Comparison of ENCODE assay signal across 1 cellular context in genomic region chr12:64780531-64781373, GRCh38.
A peak's percentile ranks its signal among the peaks of the same experiment; 100 is the strongest.
TF ChIP-seq lines count a peak whose summit lies in the region.

No MANE protein-coding gene starts in this region.

TF ChIP-seq in HepG2, 621 proteins besides CTCF, POLR2A, EP300 and RAD21 (continued from another document and continues in another):
- TF ChIP-seq ZMAT3 (CRISPR knock-in tag; conservative IDR thresholded peaks at IDR 0.05) (0 out of 2 replicates have a peak, but pooled peaks have one; percentile 50), ZNF598 (CRISPR knock-in tag; IDR thresholded peaks at IDR 0.05; ENCODE audit: borderline replicate concordance) (no peak), RBM22 (optimal IDR thresholded peaks at IDR 0.05; ENCODE audit: low read length) (no peak), JUN (CRISPR knock-in tag; IDR thresholded peaks at IDR 0.05) (no peak), HNRNPL (IDR thresholded peaks at IDR 0.05; ENCODE audit: low read depth, low read length) (no peak), NR1H2 (CRISPR knock-in tag; IDR thresholded peaks at IDR 0.05; ENCODE audit: borderline replicate concordance, low read depth) (no peak), ZNF570 (CRISPR knock-in tag; IDR thresholded peaks at IDR 0.05; ENCODE audit: borderline replicate concordance) (no peak), ZNF414 (CRISPR knock-in tag; IDR thresholded peaks at IDR 0.05) (no peak), ATF7-NPFF (CRISPR knock-in tag; IDR thresholded peaks at IDR 0.05; ENCODE audit: low read depth) (0 out of 2 replicates have a peak, but pooled peaks have one; percentile 41), HNF4G (IDR thresholded peaks at IDR 0.05; ENCODE audit: borderline replicate concordance, low read depth, low read length) (peak; percentile 15; the same call in 1 of the 2 replicates), HNF4G (CRISPR knock-in tag; IDR thresholded peaks at IDR 0.05; ENCODE audit: borderline replicate concordance, low read depth) (no peak), MXD1 (CRISPR knock-in tag; IDR thresholded peaks at IDR 0.05) (no peak; the same call in 1 of the 2 replicates), JARID2 (CRISPR knock-in tag; IDR thresholded peaks at IDR 0.05; ENCODE audit: insufficient replicate concordance) (no peak), FOXP4 (CRISPR knock-in tag; IDR thresholded peaks at IDR 0.05) (no peak), FOXP1 (IDR thresholded peaks at IDR 0.05) (no peak), FOXP1 (CRISPR knock-in tag; IDR thresholded peaks at IDR 0.05) (no peak), KAT8 (CRISPR knock-in tag; IDR thresholded peaks at IDR 0.05) (no peak), SMAD1 (CRISPR knock-in tag; IDR thresholded peaks at IDR 0.05; ENCODE audit: borderline replicate concordance, low read depth) (0 out of 2 replicates have a peak, but pooled peaks have one; percentile 25), TBX2 (CRISPR knock-in tag; IDR thresholded peaks at IDR 0.05; ENCODE audit: borderline replicate concordance) (no peak), CEBPZ (IDR thresholded peaks at IDR 0.05; ENCODE audit: low read length) (no peak), MED8 (CRISPR knock-in tag; IDR thresholded peaks at IDR 0.05; ENCODE audit: insufficient replicate concordance) (no peak), NFKB2 (CRISPR knock-in tag; IDR thresholded peaks at IDR 0.05; ENCODE audit: borderline replicate concordance) (no peak), THAP7 (CRISPR knock-in tag; IDR thresholded peaks at IDR 0.05) (peak; percentile 39; the same call in 1 of the 2 replicates), ZNF773 (CRISPR knock-in tag; IDR thresholded peaks at IDR 0.05; ENCODE audit: borderline replicate concordance) (no peak), SAP130 (CRISPR knock-in tag; IDR thresholded peaks at IDR 0.05; ENCODE audit: low read depth) (no peak), DZIP1 (CRISPR knock-in tag; IDR thresholded peaks at IDR 0.05) (no peak), ZSCAN21 (CRISPR knock-in tag; IDR thresholded peaks at IDR 0.05; ENCODE audit: borderline replicate concordance) (peak; percentile 26; the same call in 1 of the 2 replicates), ZBTB7A (CRISPR knock-in tag; IDR thresholded peaks at IDR 0.05) (no peak), MTERF4 (CRISPR knock-in tag; IDR thresholded peaks at IDR 0.05) (no peak), ERF (CRISPR knock-in tag; IDR thresholded peaks at IDR 0.05) (no peak), ELF1 (CRISPR knock-in tag; IDR thresholded peaks at IDR 0.05) (no peak), MTA3 (CRISPR knock-in tag; IDR thresholded peaks at IDR 0.05) (no peak), KAT2B (IDR thresholded peaks at IDR 0.05; ENCODE audit: borderline replicate concordance, low read depth, low read length) (no peak), USF2 (IDR thresholded peaks at IDR 0.05; ENCODE audit: low read depth, low read length) (no peak), USF2 (CRISPR knock-in tag; IDR thresholded peaks at IDR 0.05; ENCODE audit: borderline replicate concordance) (no peak), GMEB2 (CRISPR knock-in tag; IDR thresholded peaks at IDR 0.05; ENCODE audit: low read depth) (no peak), TBL1XR1 (IDR thresholded peaks at IDR 0.05; ENCODE audit: borderline replicate concordance, low read length, partially characterized antibody) (no peak), ZNF777 (CRISPR knock-in tag; IDR thresholded peaks at IDR 0.05) (peak; percentile 98), AKNA (CRISPR knock-in tag; IDR thresholded peaks at IDR 0.05; ENCODE audit: borderline replicate concordance) (no peak)
